In genomic region chr3:23217872-23218554, GRCh38 we compare ENCODE assay signal across 24 cellular contexts. TPM values are rescaled to one million over a fixed set of nuclear protein-coding genes. Genes with fewer than 3 reads are reported as not detected.
DNase-seq lines count a peak whose midpoint lies in the region; ATAC-seq, FAIRE-seq and TF ChIP-seq lines count a peak whose summit lies in the region.
"Had no signal": no experiment of that assay in that cellular context is flagged by ENCODE, and none has a peak within 500 bp of the region (broad histone marks: within the 10 kb centered on the region; RNA-seq: fewer than 3 reads in every experiment).

No MANE protein-coding gene starts in this region.

- no peak for ATAC-seq in A549
- no peak for ATAC-seq in CD4-positive, alpha-beta T cell (ENCODE audit: poor library complexity)
- ATAC-seq: activated T-cell treated with anti-CD3 and anti-CD28 coated beads, Interleukin-2, amount 50 U/mL, for 72 hours; left colon had no signal

- no peak for TF ChIP-seq POLR2A in A549 (IDR thresholded peaks at IDR 0.05; ENCODE audit: low read length)

- H3K4me1 ChIP-seq in A549 = peaks cover 24% of the 10 kb centered on the region

- no peaks in the 10 kb centered on the region for H3K9me3 Mint-ChIP-seq in CD4-positive, alpha-beta T cell
- H3K9me3 Mint-ChIP-seq: activated naive CD4-positive, alpha-beta T cell treated with anti-CD3 and anti-CD28 coated beads, Interleukin-2, amount 50 U/mL, for 24 hours; T-helper 1 cell treated with Interleukin-12 subunit alpha and Interleukin-12 subunit beta and Interleukin-4 antibody, amounts not matched to agents 30 μg/mL and 1 μg/mL, for 36 hours had no signal

- TF ChIP-seq CTCF in A549 (IDR thresholded peaks at IDR 0.05) = no peak
- TF ChIP-seq CTCF in CD4-positive, alpha-beta T cell (IDR thresholded peaks at IDR 0.05) = no peak

- H3K4me3 Mint-ChIP-seq in CD4-positive, alpha-beta T cell = no peak overlapping the region
- H3K4me3 Mint-ChIP-seq: activated naive CD4-positive, alpha-beta T cell treated with anti-CD3 and anti-CD28 coated beads, Interleukin-2, amount 50 U/mL, for 24 hours; activated T-cell treated with anti-CD3 and anti-CD28 coated beads, Interleukin-2, amount 50 U/mL, for 72 hours; nephron progenitor cell; T-helper 1 cell treated with Interleukin-12 subunit alpha and Interleukin-12 subunit beta and Interleukin-4 antibody, amounts not matched to agents 30 μg/mL and 1 μg/mL, for 36 hours had no signal

- peak overlapping the region; percentile 12; the same call in 2 of the 3 replicates for H3K4me2 ChIP-seq in A549

- no peaks in the 10 kb centered on the region for H3K9me3 ChIP-seq in A549
- no peaks in the 10 kb centered on the region for H3K9me3 ChIP-seq in CD4-positive, alpha-beta T cell (ENCODE audit: control insufficient read depth, low read length)
- H3K9me3 ChIP-seq: sigmoid colon, SJCRH30 had no signal

- no peak for DNase-seq in A549 (ENCODE audit: low read depth in 1 of 2, low spot score in 1 of 2)
- no peak for DNase-seq in GM19239 (ENCODE audit: insufficient read length, low spot score)
- peak; percentile 24 for DNase-seq in astrocyte of the hippocampus (ENCODE audit: low read depth, low spot score)
- DNase-seq in foreskin melanocyte = peak; percentile 12
- no peak for DNase-seq in activated CD4-positive, alpha-beta T cell treated with anti-CD3 and anti-CD28 coated beads, Interleukin-2, amount 50 U/mL, for 4 hours
- DNase-seq in CD4-positive, alpha-beta T cell = no peak
- DNase-seq in H4 (ENCODE audit: low spot score) = no peak
- DNase-seq in activated naive CD4-positive, alpha-beta T cell treated with Interleukin-2 at 50 U/mL for 16 hours = no peak
- DNase-seq: activated CD4-positive, alpha-beta T cell treated with anti-CD3 and anti-CD28 coated beads for 4 hours; activated T-cell treated with anti-CD3 and anti-CD28 coated beads, Interleukin-2, amount 50 U/mL, for 72 hours; effector memory CD4-positive, alpha-beta T cell; KG1; left colon; midbrain; NCI-H1694; NCI-H69; nephron progenitor cell; sigmoid colon; SJCRH30; stimulated activated CD8-positive, alpha-beta memory T cell treated with anti-CD3 and anti-CD28 coated beads, Interleukin-4, amount 100 ng/mL, for 48 hours had no signal

- intact Hi-C loops in CD4-positive, alpha-beta T cell (cut with DNase I, micrococcal nuclease) = no loop called here

- no peak overlapping the region for H3K27ac Mint-ChIP-seq in CD4-positive, alpha-beta T cell
- H3K27ac Mint-ChIP-seq: activated naive CD4-positive, alpha-beta T cell treated with anti-CD3 and anti-CD28 coated beads, Interleukin-2, amount 50 U/mL, for 24 hours; activated T-cell treated with anti-CD3 and anti-CD28 coated beads, Interleukin-2, amount 50 U/mL, for 72 hours; nephron progenitor cell; T-helper 1 cell treated with Interleukin-12 subunit alpha and Interleukin-12 subunit beta and Interleukin-4 antibody, amounts not matched to agents 30 μg/mL and 1 μg/mL, for 36 hours had no signal

- FAIRE-seq in A549 (lab: Jason Lieb, UNC) = peak; percentile 46
- FAIRE-seq in GM19239 (lab: Jason Lieb, UNC) = peak; percentile 76
- FAIRE-seq: G401.6 had no signal

- no peak for TF ChIP-seq RAD21 in A549 (conservative IDR thresholded peaks at IDR 0.05 in 1 of 2, IDR thresholded peaks at IDR 0.05 in 1 of 2)

- H3K4me3 ChIP-seq in A549 = no peak overlapping the region
- H3K4me3 ChIP-seq: BLaER1 treated with 17β-estradiol and CSF1 and Interleukin-3, amounts not matched to agents 10 nM and 100 nM; sigmoid colon; SJCRH30 had no signal

- no peak for TF ChIP-seq EP300 in A549 (IDR thresholded peaks at IDR 0.05)

- no peak overlapping the region for H3K27ac ChIP-seq in A549
- no peak overlapping the region for H3K27ac ChIP-seq in CD4-positive, alpha-beta T cell (ENCODE audit: low read depth, low read length)
- H3K27ac ChIP-seq: BLaER1 treated with 17β-estradiol and CSF1 and Interleukin-3, amounts not matched to agents 10 nM and 100 nM; SJCRH30 had no signal

- H3K4me1 Mint-ChIP-seq in CD4-positive, alpha-beta T cell (ENCODE audit: low read depth) = peaks cover 13% of the 10 kb centered on the region
- H3K4me1 Mint-ChIP-seq: nephron progenitor cell had no signal

- no peaks in the 10 kb centered on the region for H3K36me3 Mint-ChIP-seq in CD4-positive, alpha-beta T cell (ENCODE audit: low read depth)

- CTCF ChIA-PET in A549 (lab: Yijun Ruan, JAX) = no interaction called here
- CTCF ChIA-PET in CD4-positive, alpha-beta T cell (lab: Charles Lee) = no interaction called here

- no peaks in the 10 kb centered on the region for H3K27me3 ChIP-seq in CD4-positive, alpha-beta T cell (ENCODE audit: control insufficient read depth, insufficient read depth, low read length)
- H3K27me3 ChIP-seq: BLaER1 treated with 17β-estradiol and CSF1 and Interleukin-3, amounts not matched to agents 10 nM and 100 nM; sigmoid colon; SJCRH30 had no signal

- POLR2A ChIA-PET in A549 (lab: Yijun Ruan, JAX) = no interaction called here
- POLR2A ChIA-PET in CD4-positive, alpha-beta T cell (lab: Charles Lee) = no interaction called here

- WGBS in A549 (ENCODE audit: missing lambda C conversion rate) = 66% methylated on average over 5 of the region's 5 CpGs

- H3K27me3 Mint-ChIP-seq in CD4-positive, alpha-beta T cell = no peaks in the 10 kb centered on the region
- H3K27me3 Mint-ChIP-seq: activated naive CD4-positive, alpha-beta T cell treated with anti-CD3 and anti-CD28 coated beads, Interleukin-2, amount 50 U/mL, for 24 hours had no signal

TF ChIP-seq in A549, 52 proteins besides CTCF, POLR2A, EP300 and RAD21:
- TF ChIP-seq FOSB (CRISPR knock-in tag; IDR thresholded peaks at IDR 0.05) (no peak), HEYL (CRISPR knock-in tag; IDR thresholded peaks at IDR 0.05) (no peak), RARB (CRISPR knock-in tag; IDR thresholded peaks at IDR 0.05) (no peak), KDM1A (IDR thresholded peaks at IDR 0.05; ENCODE audit: low read depth) (no peak), MAZ (IDR thresholded peaks at IDR 0.05; ENCODE audit: borderline replicate concordance, low read depth, low read length) (no peak), HDAC2 (IDR thresholded peaks at IDR 0.05) (no peak), ATOH8 (CRISPR knock-in tag; IDR thresholded peaks at IDR 0.05; ENCODE audit: low read depth) (no peak), HOXB5 (CRISPR knock-in tag; IDR thresholded peaks at IDR 0.05) (no peak), HOXB13 (CRISPR knock-in tag; IDR thresholded peaks at IDR 0.05; ENCODE audit: low read depth) (no peak), FOSL2 (IDR thresholded peaks at IDR 0.05) (no peak), FOSL2 (CRISPR knock-in tag; IDR thresholded peaks at IDR 0.05) (no peak), HMGXB4 (CRISPR knock-in tag; IDR thresholded peaks at IDR 0.05; ENCODE audit: borderline replicate concordance) (no peak), TP53 (CRISPR knock-in tag; IDR thresholded peaks at IDR 0.05) (no peak), JUN (IDR thresholded peaks at IDR 0.05) (no peak), HES2 (IDR thresholded peaks at IDR 0.05) (no peak), CBX2 (IDR thresholded peaks at IDR 0.05; ENCODE audit: borderline replicate concordance, low read depth) (no peak), CHD2 (IDR thresholded peaks at IDR 0.05; ENCODE audit: low read length, partially characterized antibody) (no peak), ESRRA (IDR thresholded peaks at IDR 0.05; ENCODE audit: borderline replicate concordance, low read length) (no peak)

RNA-seq across cellular contexts. Expression of gene UBE2E2, which starts 14.9 kb away (rescaled TPM):
- 42.3 and 56.1 TPM in 2 replicates for polyA plus RNA-seq in A549 (2011; rRNA removed)
- 37.5 and 39.3 TPM in 2 replicates for polyA plus RNA-seq in A549 (2012; cell fraction: cytosol; rRNA removed)
- polyA plus RNA-seq in A549 (2012; cell fraction: nucleus; rRNA removed) = 16.2 TPM in 2 replicates
- 28.3 to 30.0 TPM (median 29.9 TPM) in 3 replicates for polyA plus RNA-seq in A549 (2017; fragmentation: RNase III; extraction: RNeasy Plus Mini Kit Qiagen cat#74134 plus additional on column Dnase treatment)
- polyA minus RNA-seq in A549 (2011; rRNA and poly(A)+ RNA removed) = 18.1 and 23.0 TPM in 2 replicates
- total RNA-seq in CD4-positive, alpha-beta T cell = 10 to 100 TPM; 14.1 to 20.2 TPM
- 16.9 and 42.5 TPM in 2 replicates for total RNA-seq in H4 (2014; rRNA removed; shearing (Covaris generic))

Comparison
In these comparisons a context has a peak if more than half of its experiments do, and no peak if none do; other contexts are left out.
1. DNase-seq: peak in astrocyte of the hippocampus (single experiment) and foreskin melanocyte (single experiment); none in A549 (0 of 2), GM19239 (single experiment), activated CD4-positive, alpha-beta T cell treated with anti-CD3 and anti-CD28 coated beads, Interleukin-2, amount 50 U/mL, for 4 hours (0 of 2), CD4-positive, alpha-beta T cell (0 of 10), H4 (single experiment) and activated naive CD4-positive, alpha-beta T cell treated with Interleukin-2 at 50 U/mL for 16 hours (single experiment).